ENCODE assay signal across 20 cellular contexts in genomic region chr5:132017316-132017715, GRCh38. TPM values are rescaled to one million over a fixed set of nuclear protein-coding genes. Genes with fewer than 3 reads are reported as not detected.
"Had no signal": no experiment of that assay in that cellular context is flagged by ENCODE, and none has a peak within 500 bp of the region (broad histone marks: within the 10 kb centered on the region; RNA-seq: fewer than 3 reads in every experiment).

No MANE protein-coding gene starts in this region.

- H3K27ac ChIP-seq: foreskin keratinocyte, neutrophil, suprapubic skin, upper lobe of right lung, WERI-Rb-1 had no signal

- DNase-seq: activated CD8-positive, alpha-beta memory T cell treated with anti-CD3 and anti-CD28 coated beads, Interleukin-2, amount 50 U/mL, for 4 hours; activated CD8-positive, alpha-beta T cell treated with anti-CD3 and anti-CD28 coated beads, Interleukin-2, amount 10 ng/mL, durations not matched to agents 7 days and 5 days; activated naive CD4-positive, alpha-beta T cell treated with Interleukin-2 at 50 U/mL for 16 hours; anterior cingulate cortex; cerebellar nuclear complex; effector CD8-positive, alpha-beta T cell; foreskin keratinocyte; hypothalamus; kidney glomerular epithelial cell; left ventricle myocardium superior; mucosa of descending colon; stimulated activated CD4-positive, alpha-beta T cell treated with anti-CD3 and anti-CD28 coated beads, Interleukin-2, amount 100 ng/mL, for 48 hours; stimulated activated naive CD4-positive, alpha-beta T cell; upper lobe of right lung had no signal

- H3K4me1 ChIP-seq: foreskin keratinocyte, suprapubic skin, upper lobe of right lung had no signal

- ATAC-seq: activated CD8-positive, alpha-beta T cell treated with anti-CD3 and anti-CD28 coated beads, Interleukin-2, amount 10 ng/mL, durations not matched to agents 7 days and 5 days; foreskin keratinocyte; left ventricle myocardium superior; mucosa of descending colon; naive thymus-derived CD4-positive, alpha-beta T cell; T-cell; upper lobe of right lung had no signal

- H3K36me3 ChIP-seq: neutrophil, suprapubic skin, upper lobe of right lung, WERI-Rb-1 had no signal

- H3K4me3 ChIP-seq: mucosa of descending colon, suprapubic skin, upper lobe of right lung had no signal

- H3K9me3 ChIP-seq: mucosa of descending colon, neutrophil, suprapubic skin, upper lobe of right lung had no signal

RNA-seq across cellular contexts. Expression of gene IL3, which starts 43.1 kb away (rescaled TPM):
- total RNA-seq: activated CD8-positive, alpha-beta T cell treated with anti-CD3 and anti-CD28 coated beads, Interleukin-2, amount 10 ng/mL, durations not matched to agents 7 days and 5 days; foreskin keratinocyte; left ventricle myocardium superior; mucosa of descending colon; renal cortical epithelial cell; suprapubic skin; T-cell; upper lobe of right lung had no signal
- polyA plus RNA-seq: foreskin keratinocyte; naive thymus-derived CD4-positive, alpha-beta T cell had no signal

RNA-seq across cellular contexts. Expression of gene CSF2, which starts 56.3 kb away (rescaled TPM):
- total RNA-seq: left ventricle myocardium superior, mucosa of descending colon, suprapubic skin had no signal
- polyA plus RNA-seq: naive thymus-derived CD4-positive, alpha-beta T cell had no signal
